ENCODE assay signal across 16 cellular contexts in genomic region chr12:2264622-2265306, GRCh38.
A peak's percentile ranks its signal among the peaks of the same experiment; 100 is the strongest.
DNase-seq lines count a peak whose midpoint lies in the region; ATAC-seq and TF ChIP-seq lines count a peak whose summit lies in the region.
"Had no signal": no experiment of that assay in that cellular context is flagged by ENCODE, and none has a peak within 500 bp of the region (broad histone marks: within the 10 kb centered on the region; RNA-seq: fewer than 3 reads in every experiment).

No MANE protein-coding gene starts in this region.

- no peak for TF ChIP-seq CTCF in AG04449 (IDR thresholded peaks at IDR 0.05; ENCODE audit: insufficient read depth, low read length, missing control alignments)
- no peak for TF ChIP-seq CTCF in RWPE1 (conservative IDR thresholded peaks at IDR 0.05; ENCODE audit: low read depth)
- TF ChIP-seq CTCF in fibroblast of the aortic adventitia (IDR thresholded peaks at IDR 0.05; ENCODE audit: insufficient read depth, low read length): no peak
- no peak for TF ChIP-seq CTCF in omental fat pad (IDR thresholded peaks at IDR 0.05)

- H3K36me3 Mint-ChIP-seq in activated CD8-positive, alpha-beta memory T cell treated with anti-CD3 and anti-CD28 coated beads, Interleukin-2, amount 10 ng/mL, durations not matched to agents 7 days and 5 days: no peaks in the 10 kb centered on the region

- peak; percentile 98 for DNase-seq in AG04449 (ENCODE audit: low read depth, low spot score)
- peak; percentile 8 for DNase-seq in RWPE1 (ENCODE audit: low spot score)
- DNase-seq in fibroblast of the aortic adventitia (ENCODE audit: low read depth): peak; percentile 99
- no peak for DNase-seq in omental fat pad (ENCODE audit: low spot score)
- DNase-seq in NCI-H748 treated with DMSO at 0.1 percent for 48 hours (lab: John Stamatoyannopoulos, UW): no peak
- no peak for DNase-seq in NCI-H2081 (lab: John Stamatoyannopoulos, UW)
- no peak for DNase-seq in activated CD8-positive, alpha-beta memory T cell treated with anti-CD3 and anti-CD28 coated beads, Interleukin-2, amount 10 ng/mL, durations not matched to agents 7 days and 5 days
- DNase-seq: activated CD8-positive, alpha-beta memory T cell treated with anti-CD3 and anti-CD28 coated beads, Interleukin-2, amount 50 U/mL, for 48 hours; kidney; NCI-H2029 had no signal

- H3K27ac Mint-ChIP-seq in activated CD8-positive, alpha-beta memory T cell treated with anti-CD3 and anti-CD28 coated beads, Interleukin-2, amount 10 ng/mL, durations not matched to agents 7 days and 5 days: no peak overlapping the region
- H3K27ac Mint-ChIP-seq: B cell; dendritic cell treated with granulocyte-macrophage colony-stimulating factor and Interleukin-4, amounts not matched to agents 40 ng/mL and 50 ng/mL, for 4 days had no signal

- no peak overlapping the region for H3K4me3 Mint-ChIP-seq in activated CD8-positive, alpha-beta memory T cell treated with anti-CD3 and anti-CD28 coated beads, Interleukin-2, amount 10 ng/mL, durations not matched to agents 7 days and 5 days
- H3K4me3 Mint-ChIP-seq: B cell; dendritic cell treated with granulocyte-macrophage colony-stimulating factor and Interleukin-4, amounts not matched to agents 40 ng/mL and 50 ng/mL, for 4 days had no signal

- H3K4me1 Mint-ChIP-seq in activated CD8-positive, alpha-beta memory T cell treated with anti-CD3 and anti-CD28 coated beads, Interleukin-2, amount 10 ng/mL, durations not matched to agents 7 days and 5 days: no peaks in the 10 kb centered on the region
- H3K4me1 Mint-ChIP-seq: B cell had no signal

- ATAC-seq in omental fat pad (ENCODE audit: low FRiP score) (peak; percentile 71), GM19324 (IDR thresholded peaks at IDR 0.05; ENCODE audit: low FRiP score, unreplicated experiment) (no peak)
- ATAC-seq in activated CD8-positive, alpha-beta memory T cell treated with anti-CD3 and anti-CD28 coated beads, Interleukin-2, amount 10 ng/mL, durations not matched to agents 7 days and 5 days: no peak

- POLR2A ChIA-PET in AG04449 (lab: Yijun Ruan, JAX) (interaction anchor here (0.8 to 2.0 kb wide), 8 partner anchors 10 to 106 kb away, joined by 3 to 11 read pairs (median 5); no protein-coding TSS in a partner anchor), RWPE1 (lab: Yijun Ruan, JAX; ENCODE audit: low non-redundant PET) (no interaction called here)

- H3K27ac ChIP-seq in RWPE1: peak overlapping the region; percentile 48; the same call in 1 of the 2 replicates
- H3K27ac ChIP-seq: HL-60, SK-N-MC had no signal

- no peaks in the 10 kb centered on the region for H3K9me3 Mint-ChIP-seq in activated CD8-positive, alpha-beta memory T cell treated with anti-CD3 and anti-CD28 coated beads, Interleukin-2, amount 10 ng/mL, durations not matched to agents 7 days and 5 days (ENCODE audit: low read depth)
- H3K9me3 Mint-ChIP-seq: dendritic cell treated with granulocyte-macrophage colony-stimulating factor and Interleukin-4, amounts not matched to agents 40 ng/mL and 50 ng/mL, for 4 days had no signal

- H3K27me3 Mint-ChIP-seq in activated CD8-positive, alpha-beta memory T cell treated with anti-CD3 and anti-CD28 coated beads, Interleukin-2, amount 10 ng/mL, durations not matched to agents 7 days and 5 days: peaks cover 4% of the 10 kb centered on the region
- H3K27me3 Mint-ChIP-seq: B cell; dendritic cell treated with granulocyte-macrophage colony-stimulating factor and Interleukin-4, amounts not matched to agents 40 ng/mL and 50 ng/mL, for 4 days had no signal

- H3K4me3 ChIP-seq in AG04449 (ENCODE audit: low read depth, low read length) (no peak overlapping the region), fibroblast of the aortic adventitia (ENCODE audit: low read depth, low read length) (no peak overlapping the region)
- H3K4me3 ChIP-seq: HAP-1, SK-N-MC had no signal

- CTCF ChIA-PET in AG04449 (lab: Yijun Ruan, JAX): interaction anchor here (0.7 to 2.4 kb wide), 9 partner anchors 13 to 321 kb away, joined by 3 to 14 read pairs (median 3); no protein-coding TSS in a partner anchor
- CTCF ChIA-PET in RWPE1 (lab: Yijun Ruan, JAX): no interaction called here
- CTCF ChIA-PET in activated CD8-positive, alpha-beta memory T cell treated with anti-CD3 and anti-CD28 coated beads, Interleukin-2, amount 10 ng/mL, durations not matched to agents 7 days and 5 days (lab: Charles Lee): no interaction called here

Comparison
In these comparisons a context has a peak if more than half of its experiments do, and no peak if none do; other contexts are left out.
1. DNase-seq: peak in AG04449 (single experiment), RWPE1 (single experiment) and fibroblast of the aortic adventitia (single experiment); none in omental fat pad (single experiment), NCI-H748 treated with DMSO at 0.1 percent for 48 hours (single experiment), NCI-H2081 (0 of 2) and activated CD8-positive, alpha-beta memory T cell treated with anti-CD3 and anti-CD28 coated beads, Interleukin-2, amount 10 ng/mL, durations not matched to agents 7 days and 5 days (single experiment).